Comparison of ENCODE assay signal across 10 cellular contexts in genomic region chr17:12395733-12396354, GRCh38.
DNase-seq lines count a peak whose midpoint lies in the region; TF ChIP-seq lines count a peak whose summit lies in the region.
"Had no signal": no experiment of that assay in that cellular context is flagged by ENCODE, and none has a peak within 500 bp of the region (broad histone marks: within the 10 kb centered on the region; RNA-seq: fewer than 3 reads in every experiment).

No MANE protein-coding gene starts in this region.

- H3K9ac ChIP-seq in colonic mucosa (ENCODE audit: low read depth in 2 of 2, low read length in 2 of 2) (no peak overlapping the region), trophoblast cell (ENCODE audit: low read length) (no peak overlapping the region)
- H3K9ac ChIP-seq: BLaER1 treated with 17β-estradiol and CSF1 and Interleukin-3, amounts not matched to agents 10 nM and 100 nM had no signal

- H3K27ac ChIP-seq in colonic mucosa (no peak overlapping the region), trophoblast cell (ENCODE audit: low read depth, low read length) (no peak overlapping the region)
- H3K27ac ChIP-seq: BLaER1 treated with 17β-estradiol and CSF1 and Interleukin-3, amounts not matched to agents 10 nM and 100 nM had no signal

- no peak overlapping the region for H3K23ac ChIP-seq in trophoblast cell (ENCODE audit: low read length)

- no peak overlapping the region for H2AK5ac ChIP-seq in trophoblast cell (ENCODE audit: low read length)

- no peak overlapping the region for H4K12ac ChIP-seq in trophoblast cell (ENCODE audit: low read depth, low read length)

- no peak overlapping the region for H2BK120ac ChIP-seq in trophoblast cell (ENCODE audit: insufficient read depth, low read length, poor library complexity)

- no peaks in the 10 kb centered on the region for H3K79me1 ChIP-seq in trophoblast cell (ENCODE audit: low read length)

- H3K9me3 ChIP-seq in colonic mucosa (no peaks in the 10 kb centered on the region), trophoblast cell (ENCODE audit: insufficient read depth, low read depth, low read length) (no peaks in the 10 kb centered on the region)

- no peaks in the 10 kb centered on the region for H3K79me2 ChIP-seq in trophoblast cell (ENCODE audit: control insufficient read depth, insufficient read depth, low read length, poor library complexity)

- no peak overlapping the region for H3K18ac ChIP-seq in trophoblast cell (ENCODE audit: low read length)

- H3K27me3 ChIP-seq in colonic mucosa (no peaks in the 10 kb centered on the region), trophoblast cell (ENCODE audit: insufficient read depth, low read length) (no peaks in the 10 kb centered on the region)
- H3K27me3 ChIP-seq: BLaER1 treated with 17β-estradiol and CSF1 and Interleukin-3, amounts not matched to agents 10 nM and 100 nM had no signal

- no peaks in the 10 kb centered on the region for H3K4me1 ChIP-seq in colonic mucosa
- no peaks in the 10 kb centered on the region for H3K4me1 ChIP-seq in trophoblast cell (ENCODE audit: control insufficient read depth in 1 of 2, insufficient read depth in 2 of 2, low read length in 2 of 2)
- H3K4me1 ChIP-seq: BLaER1 treated with 17β-estradiol and CSF1 and Interleukin-3, amounts not matched to agents 10 nM and 100 nM had no signal

- peak; percentile 11 to 23 for DNase-seq in SHP77 (lab: John Stamatoyannopoulos, UW)
- DNase-seq in SHP77 treated with DMSO at 0.1 percent for 48 hours (lab: John Stamatoyannopoulos, UW) = no peak
- DNase-seq in LoVo (ENCODE audit: low spot score) = peak; percentile 4
- peak; percentile 23 for DNase-seq in colonic mucosa
- DNase-seq in trophoblast cell = peak; percentile 29 to 65
- DNase-seq in amniotic stem cell (lab: John Stamatoyannopoulos, UW) = no peak
- DNase-seq in NCI-H1105 (lab: John Stamatoyannopoulos, UW) = no peak
- no peak for DNase-seq in cortex of kidney (lab: John Stamatoyannopoulos, UW)
- DNase-seq: activated T-cell treated with anti-CD3 and anti-CD28 coated beads, Interleukin-2, amount 50 U/mL, for 72 hours had no signal

- H4K8ac ChIP-seq in trophoblast cell (ENCODE audit: low read depth, low read length) = no peak overlapping the region

- H2AFZ ChIP-seq in trophoblast cell (ENCODE audit: insufficient read depth, low read length, poor library complexity) = no peak overlapping the region

- no peak overlapping the region for H4K91ac ChIP-seq in trophoblast cell (ENCODE audit: low read depth, low read length)

- H3K36me3 ChIP-seq in colonic mucosa (no peaks in the 10 kb centered on the region), trophoblast cell (ENCODE audit: control insufficient read depth in 1 of 2, insufficient read depth in 2 of 2, low read length in 2 of 2) (no peaks in the 10 kb centered on the region)
- H3K36me3 ChIP-seq: BLaER1 treated with 17β-estradiol and CSF1 and Interleukin-3, amounts not matched to agents 10 nM and 100 nM had no signal

- peak; percentile 31 for TF ChIP-seq CTCF in colonic mucosa (IDR thresholded peaks at IDR 0.05)

- H2BK5ac ChIP-seq in trophoblast cell (ENCODE audit: low read depth, low read length, poor library complexity) = no peak overlapping the region

- no CpG with 5 or more reads among the region's 5 CpGs for WGBS in trophoblast cell (ENCODE audit: extremely low coverage, insufficient coverage, insufficient read length)

- no peak overlapping the region for H3K4me3 ChIP-seq in colonic mucosa
- H3K4me3 ChIP-seq in trophoblast cell (ENCODE audit: low read depth, low read length) = no peak overlapping the region
- H3K4me3 ChIP-seq: BLaER1 treated with 17β-estradiol and CSF1 and Interleukin-3, amounts not matched to agents 10 nM and 100 nM had no signal

- no peak overlapping the region for H3K4me2 ChIP-seq in trophoblast cell (ENCODE audit: low read length)
- H3K4me2 ChIP-seq: BLaER1 treated with 17β-estradiol and CSF1 and Interleukin-3, amounts not matched to agents 10 nM and 100 nM had no signal

- H2BK12ac ChIP-seq in trophoblast cell (ENCODE audit: low read length) = no peak overlapping the region

- no peak overlapping the region for H3K4ac ChIP-seq in trophoblast cell (ENCODE audit: low read depth, low read length)

- intact Hi-C loops in colonic mucosa (cut with DNase I) = no loop called here

- no peak overlapping the region for H3K14ac ChIP-seq in trophoblast cell (ENCODE audit: low read length)

Comparison
In these comparisons a context has a peak if more than half of its experiments do, and no peak if none do; other contexts are left out.
1. DNase-seq: peak in SHP77 (2 of 2), LoVo (single experiment), colonic mucosa (single experiment) and trophoblast cell (2 of 2); none in SHP77 treated with DMSO at 0.1 percent for 48 hours (single experiment), amniotic stem cell (single experiment), NCI-H1105 (single experiment) and cortex of kidney (single experiment).